ENCODE assay signal across 15 cellular contexts in the genomic region with DNA sequence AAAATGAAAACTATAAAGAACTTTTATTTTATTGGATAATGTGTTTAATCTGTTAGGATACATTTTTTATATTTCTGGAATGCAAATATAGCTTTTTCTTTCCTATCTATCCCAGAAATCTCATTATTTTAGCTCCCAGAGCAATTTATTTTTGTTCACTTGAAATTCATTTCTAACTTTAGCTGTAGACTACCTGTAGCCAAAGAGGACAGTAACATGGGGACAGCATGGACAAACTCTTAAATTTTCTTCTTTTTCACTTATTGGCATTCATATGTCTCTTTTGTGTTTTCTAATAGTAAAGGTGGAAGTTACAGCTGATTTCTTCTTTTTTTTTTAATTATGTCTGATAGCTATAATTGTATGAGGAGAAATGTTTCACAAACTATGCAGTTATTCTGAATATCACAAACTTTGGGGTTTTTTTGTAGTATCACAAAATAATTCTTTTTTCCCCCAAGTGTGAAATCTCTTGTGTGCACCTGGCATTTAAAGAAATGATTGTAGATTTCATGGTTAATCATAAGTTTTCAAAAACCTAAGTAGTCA. TPM values are rescaled to one million over a fixed set of nuclear protein-coding genes. Genes with fewer than 3 reads are reported as not detected.
A peak's percentile ranks its signal among the peaks of the same experiment; 100 is the strongest.
DNase-seq lines count a peak whose midpoint lies in the region; ATAC-seq, FAIRE-seq and TF ChIP-seq lines count a peak whose summit lies in the region.
"Had no signal": no experiment of that assay in that cellular context is flagged by ENCODE, and none has a peak within 500 bp of the region (broad histone marks: within the 10 kb centered on the region; RNA-seq: fewer than 3 reads in every experiment).

No MANE protein-coding gene starts in this region.

- H3K4me3 Mint-ChIP-seq in activated T-helper 2 cell treated with anti-CD3 and anti-CD28 coated beads, Interferon-gamma antibody, Interleukin-2, Interleukin-4, amounts not matched to agents 10 μg/mL and 5 μg/mL and 100 μg/mL, durations not matched to agents 14 hours and 24 hours and 36 hours (ENCODE audit: low read depth) = peak overlapping the region; percentile 59

- intact Hi-C loops in HepG2 (cut with micrococcal nuclease; ENCODE audit: unreplicated experiment) (no loop called here), right lobe of liver (cut with DNase I) (no loop called here), transverse colon (cut with DNase I; ENCODE audit: low total_unique reads) (no loop called here)
- intact Hi-C loops in activated T-helper 2 cell treated with anti-CD3 and anti-CD28 coated beads, Interferon-gamma antibody, Interleukin-2, Interleukin-4, amounts not matched to agents 10 μg/mL and 5 μg/mL and 100 μg/mL, durations not matched to agents 14 hours and 24 hours and 36 hours (cut with micrococcal nuclease) = loop anchor here (1.0 to 2.0 kb wide), 5 partner anchors 9 to 74 kb away; no protein-coding TSS in a partner anchor

- H3K36me3 ChIP-seq in HepG2 (replicated peaks in 1 of 2; ENCODE audit: control insufficient read depth in 1 of 2, insufficient read depth in 2 of 2, low read length in 2 of 2) (peaks cover 4 to 30% of the 10 kb centered on the region in 2 experiments; a peak in 4 of 5 replicates), right lobe of liver (no peaks in the 10 kb centered on the region), transverse colon (peaks cover 0 to 17% (median 6%) of the 10 kb centered on the region in 4 donors)

- H3K4me1 ChIP-seq in HepG2 (ENCODE audit: insufficient read depth, low read length) (peaks cover 35% of the 10 kb centered on the region), right lobe of liver (no peaks in the 10 kb centered on the region), transverse colon (peaks cover 0 to 18% (median 0%) of the 10 kb centered on the region in 4 donors)
- H3K4me1 ChIP-seq: BE2C had no signal

- no peak for ATAC-seq in HepG2
- ATAC-seq in right lobe of liver = no peak
- no peak for ATAC-seq in HG02970 (IDR thresholded peaks at IDR 0.05; ENCODE audit: low FRiP score, unreplicated experiment)
- ATAC-seq: esophagus mucosa, psoas muscle had no signal

- H3K27ac ChIP-seq in HepG2 (ENCODE audit: extremely low read length, insufficient read depth, low read length) (peak overlapping the region; percentile 76), right lobe of liver (no peak overlapping the region), transverse colon (peak overlapping the region in 3 of 4 donors; percentile 26 to 53 (median 49))
- H3K27ac ChIP-seq: psoas muscle had no signal

- H3K4me1 Mint-ChIP-seq in activated T-helper 2 cell treated with anti-CD3 and anti-CD28 coated beads, Interferon-gamma antibody, Interleukin-2, Interleukin-4, amounts not matched to agents 10 μg/mL and 5 μg/mL and 100 μg/mL, durations not matched to agents 14 hours and 24 hours and 36 hours (ENCODE audit: low read depth) = peaks cover 45% of the 10 kb centered on the region

- H3K4me3 ChIP-seq in HepG2 (replicated peaks in 1 of 3; ENCODE audit: insufficient read depth in 1 of 3, low read depth in 2 of 3, low read length in 3 of 3) (no peak overlapping the region), right lobe of liver (no peak overlapping the region), transverse colon (no peak overlapping the region)
- H3K4me3 ChIP-seq: psoas muscle had no signal

- no peak overlapping the region for H2AFZ ChIP-seq in HepG2 (ENCODE audit: low read length)

- no peak for TF ChIP-seq CTCF in HepG2 (CRISPR knock-in tag; IDR thresholded peaks at IDR 0.05)
- TF ChIP-seq CTCF in right lobe of liver (IDR thresholded peaks at IDR 0.05) = no peak
- TF ChIP-seq CTCF in transverse colon (IDR thresholded peaks at IDR 0.05) = no peak

- FAIRE-seq in HepG2 (lab: Jason Lieb, UNC) = no peak
- FAIRE-seq: GM12891 had no signal

- no peak overlapping the region for H3K4me2 ChIP-seq in HepG2 (ENCODE audit: low read depth, low read length)

- H3K79me2 ChIP-seq in HepG2 (ENCODE audit: insufficient read depth, low read length) = peaks cover 12% of the 10 kb centered on the region

- no peaks in the 10 kb centered on the region for H4K20me1 ChIP-seq in HepG2 (ENCODE audit: insufficient read depth, low read length)

- TF ChIP-seq POLR2A in HepG2 (IDR thresholded peaks at IDR 0.05; ENCODE audit: insufficient read depth in 1 of 2, low read depth in 2 of 2, low read length in 2 of 2) (no peak), right lobe of liver (IDR thresholded peaks at IDR 0.05) (no peak), transverse colon (IDR thresholded peaks at IDR 0.05) (no peak)

- no peak overlapping the region for H3K9ac ChIP-seq in HepG2 (ENCODE audit: insufficient read depth, low read depth, low read length)

- TF ChIP-seq RAD21 in HepG2 (CRISPR knock-in tag; IDR thresholded peaks at IDR 0.05) = no peak

- H3K36me3 Mint-ChIP-seq in activated T-helper 2 cell treated with anti-CD3 and anti-CD28 coated beads, Interferon-gamma antibody, Interleukin-2, Interleukin-4, amounts not matched to agents 10 μg/mL and 5 μg/mL and 100 μg/mL, durations not matched to agents 14 hours and 24 hours and 36 hours (ENCODE audit: low read depth) = peaks cover 66% of the 10 kb centered on the region

- H3K9me3 Mint-ChIP-seq in activated T-helper 2 cell treated with anti-CD3 and anti-CD28 coated beads, Interferon-gamma antibody, Interleukin-2, Interleukin-4, amounts not matched to agents 10 μg/mL and 5 μg/mL and 100 μg/mL, durations not matched to agents 14 hours and 24 hours and 36 hours = peaks cover 15% of the 10 kb centered on the region

- BruUV-seq in HepG2 (replicated peaks; lab: Mats Ljungman, UMichigan) = no TSS peak

- H3K9me3 ChIP-seq in HepG2 (ENCODE audit: low read length) = no peaks in the 10 kb centered on the region
- H3K9me3 ChIP-seq in right lobe of liver = no peaks in the 10 kb centered on the region
- no peaks in the 10 kb centered on the region for H3K9me3 ChIP-seq in transverse colon
- H3K9me3 ChIP-seq: psoas muscle had no signal

- peak overlapping the region; percentile 95 for H3K27ac Mint-ChIP-seq in activated T-helper 2 cell treated with anti-CD3 and anti-CD28 coated beads, Interferon-gamma antibody, Interleukin-2, Interleukin-4, amounts not matched to agents 10 μg/mL and 5 μg/mL and 100 μg/mL, durations not matched to agents 14 hours and 24 hours and 36 hours

- no peaks in the 10 kb centered on the region for H3K27me3 Mint-ChIP-seq in activated T-helper 2 cell treated with anti-CD3 and anti-CD28 coated beads, Interferon-gamma antibody, Interleukin-2, Interleukin-4, amounts not matched to agents 10 μg/mL and 5 μg/mL and 100 μg/mL, durations not matched to agents 14 hours and 24 hours and 36 hours (ENCODE audit: low read depth)

- in situ Hi-C loops in HepG2 (cut with HindIII; ENCODE audit: extremely low pct_ligation_motif_present, low pct_unique_long_range_greater_than_20kb) = no loop called here
- in situ Hi-C loops in transverse colon (cut with MboI; ENCODE audit: low pct_ligation_motif_present in 1 of 4, low pct_unique_long_range_greater_than_20kb in 1 of 4, low sequenced_read_pairs in 3 of 4) = no loop called here

- DNase-seq in HepG2 (ENCODE audit: low spot score) (no peak), right lobe of liver (no peak), kidney glomerular epithelial cell (lab: John Stamatoyannopoulos, UW) (peak; percentile 58), transverse colon (no peak), activated gamma-delta T cell treated with Interleukin-2 at 50 U/mL for 16 hours (no peak)
- DNase-seq in activated T-helper 2 cell treated with anti-CD3 and anti-CD28 coated beads, Interferon-gamma antibody, Interleukin-2, Interleukin-4, amounts not matched to agents 10 μg/mL and 5 μg/mL and 100 μg/mL, durations not matched to agents 14 hours and 24 hours and 36 hours (ENCODE audit: low spot score) = no peak
- DNase-seq in activated CD4-positive, CD25-positive, alpha-beta regulatory T cell treated with anti-CD3 and anti-CD28 coated beads, Interleukin-2, amount 50 U/mL, for 72 hours = no peak
- DNase-seq: BE2C; midbrain; MM.1S; psoas muscle; stimulated activated CD4-positive, alpha-beta T cell treated with anti-CD3 and anti-CD28 coated beads, Interleukin-2, amount 100 ng/mL, for 48 hours had no signal

- POLR2A ChIA-PET in HepG2 (lab: Yijun Ruan, JAX) = interaction anchor here (0.5 to 2.8 kb wide), 4 partner anchors 9 to 75 kb away, joined by 3 to 22 read pairs (median 13); no protein-coding TSS in a partner anchor

- CTCF ChIA-PET in HepG2 (lab: Yijun Ruan, JAX; ENCODE audit: low intra/inter-chr PET ratio, low total read pairs) = no interaction called here

- no peaks in the 10 kb centered on the region for H3K27me3 ChIP-seq in HepG2 (ENCODE audit: control insufficient read depth in 1 of 2, insufficient read depth in 2 of 2, low read length in 2 of 2)
- H3K27me3 ChIP-seq in right lobe of liver = no peaks in the 10 kb centered on the region
- no peaks in the 10 kb centered on the region for H3K27me3 ChIP-seq in transverse colon
- H3K27me3 ChIP-seq: BE2C had no signal

- TF ChIP-seq EP300 in HepG2 (IDR thresholded peaks at IDR 0.05; ENCODE audit: low read depth in 2 of 2, low read length in 2 of 2) (no peak), HepG2 (CRISPR knock-in tag; IDR thresholded peaks at IDR 0.05; ENCODE audit: borderline replicate concordance) (no peak), transverse colon (IDR thresholded peaks at IDR 0.05; ENCODE audit: low read depth) (no peak)

RNA-seq across cellular contexts. Expression of gene VMP1, which starts 55.4 kb away (rescaled TPM):
- total RNA-seq in HepG2 (2016; rRNA removed; fragmentation: Illumina TruSeq; extraction: Trizol) (80.3 and 186 TPM in 2 replicates), right lobe of liver (100 to 1,000 TPM in 4 of 6 experiments, 10 to 100 TPM in 2; 56.9 to 247 (median 160) TPM), transverse colon (100 to 1,000 TPM; 136 to 547 (median 339) TPM)
- 81.7 and 81.9 TPM in 2 replicates for total RNA-seq in HepG2 (2016; cell fraction: cytosol; rRNA removed; fragmentation: Illumina TruSeq; extraction: Trizol; ENCODE audit: low read depth)
- 87.6 and 200 TPM in 2 replicates for total RNA-seq in HepG2 (2016; cell fraction: insoluble cytoplasmic fraction; rRNA removed; fragmentation: Illumina TruSeq; extraction: Trizol)
- total RNA-seq in HepG2 (2016; cell fraction: membrane; rRNA removed; fragmentation: Illumina TruSeq; extraction: Trizol) = 64.7 and 72.7 TPM in 2 replicates
- total RNA-seq in HepG2 (2016; cell fraction: nucleus; rRNA removed; fragmentation: Illumina TruSeq; extraction: Trizol) = 414 and 436 TPM in 2 replicates
- polyA plus RNA-seq in HepG2 (2011; rRNA removed) = 262 and 271 TPM in 2 replicates
- 66.8 and 107 TPM in 2 replicates for polyA plus RNA-seq in HepG2 (2011; cell fraction: cytosol; rRNA removed)
- 244 and 352 TPM in 2 replicates for polyA plus RNA-seq in HepG2 (2011; cell fraction: nucleus; rRNA removed)
- polyA plus RNA-seq in HepG2 (2012) = 151 and 169 TPM in 2 replicates
- polyA plus RNA-seq in HepG2 (2016; cell fraction: cytosol; fragmentation: Illumina TruSeq; extraction: Trizol; ENCODE audit: low read depth) = 21.0 and 21.9 TPM in 2 replicates
- 78.4 and 81.5 TPM in 2 replicates for polyA plus RNA-seq in HepG2 (2016; cell fraction: insoluble cytoplasmic fraction; fragmentation: Illumina TruSeq; extraction: Trizol; ENCODE audit: low read depth)
- polyA plus RNA-seq in HepG2 (2016; cell fraction: membrane; fragmentation: Illumina TruSeq; extraction: Trizol; ENCODE audit: low read depth) = 34.4 and 38.6 TPM in 2 replicates
- polyA plus RNA-seq in HepG2 (2016; cell fraction: nucleus; fragmentation: Illumina TruSeq; extraction: Trizol; ENCODE audit: insufficient read depth, low read depth) = 277 and 292 TPM in 2 replicates
- polyA minus RNA-seq in HepG2 (2011; rRNA and poly(A)+ RNA removed; ENCODE audit: low replicate concordance) = 294 and 406 TPM in 2 replicates
- polyA minus RNA-seq in HepG2 (2011; cell fraction: cytosol; rRNA and poly(A)+ RNA removed) = 134 and 182 TPM in 2 replicates
- polyA minus RNA-seq in HepG2 (2011; cell fraction: nucleus; rRNA and poly(A)+ RNA removed) = 788 and 1,143 TPM in 2 replicates
- 479 and 499 TPM in 2 replicates for total RNA-seq in activated T-helper 2 cell treated with anti-CD3 and anti-CD28 coated beads, Interferon-gamma antibody, Interleukin-2, Interleukin-4, amounts not matched to agents 10 μg/mL and 5 μg/mL and 100 μg/mL, durations not matched to agents 14 hours and 24 hours and 36 hours

RNA-seq across cellular contexts. Expression of gene PTRH2, which starts 55.7 kb away (rescaled TPM):
- total RNA-seq in HepG2 (2016; rRNA removed; fragmentation: Illumina TruSeq; extraction: Trizol) (48.7 and 67.7 TPM in 2 replicates), right lobe of liver (10 to 100 TPM; 13.1 to 50.8 (median 19.7) TPM), transverse colon (10 to 100 TPM; 14.5 to 33.7 (median 20.0) TPM)
- 24.5 and 30.9 TPM in 2 replicates for total RNA-seq in HepG2 (2016; cell fraction: cytosol; rRNA removed; fragmentation: Illumina TruSeq; extraction: Trizol; ENCODE audit: low read depth)
- total RNA-seq in HepG2 (2016; cell fraction: insoluble cytoplasmic fraction; rRNA removed; fragmentation: Illumina TruSeq; extraction: Trizol) = 43.2 and 68.2 TPM in 2 replicates
- total RNA-seq in HepG2 (2016; cell fraction: membrane; rRNA removed; fragmentation: Illumina TruSeq; extraction: Trizol) = 26.1 and 28.8 TPM in 2 replicates
- total RNA-seq in HepG2 (2016; cell fraction: nucleus; rRNA removed; fragmentation: Illumina TruSeq; extraction: Trizol) = 57.2 and 59.6 TPM in 2 replicates
- 73.6 and 83.3 TPM in 2 replicates for polyA plus RNA-seq in HepG2 (2011; rRNA removed)
- 52.4 and 80.1 TPM in 2 replicates for polyA plus RNA-seq in HepG2 (2011; cell fraction: cytosol; rRNA removed)
- polyA plus RNA-seq in HepG2 (2011; cell fraction: nucleus; rRNA removed) = 24.3 and 32.5 TPM in 2 replicates
- polyA plus RNA-seq in HepG2 (2012) = 61.8 and 70.1 TPM in 2 replicates
- 19.3 and 20.0 TPM in 2 replicates for polyA plus RNA-seq in HepG2 (2016; cell fraction: cytosol; fragmentation: Illumina TruSeq; extraction: Trizol; ENCODE audit: low read depth)
- 49.4 and 52.0 TPM in 2 replicates for polyA plus RNA-seq in HepG2 (2016; cell fraction: insoluble cytoplasmic fraction; fragmentation: Illumina TruSeq; extraction: Trizol; ENCODE audit: low read depth)
- polyA plus RNA-seq in HepG2 (2016; cell fraction: membrane; fragmentation: Illumina TruSeq; extraction: Trizol; ENCODE audit: low read depth) = 19.4 and 21.2 TPM in 2 replicates
- polyA plus RNA-seq in HepG2 (2016; cell fraction: nucleus; fragmentation: Illumina TruSeq; extraction: Trizol; ENCODE audit: insufficient read depth, low read depth) = 111 and 117 TPM in 2 replicates
- polyA minus RNA-seq in HepG2 (2011; rRNA and poly(A)+ RNA removed; ENCODE audit: low replicate concordance) = 40.8 and 45.5 TPM in 2 replicates
- 17.2 and 20.3 TPM in 2 replicates for polyA minus RNA-seq in HepG2 (2011; cell fraction: cytosol; rRNA and poly(A)+ RNA removed)
- 31.4 and 37.7 TPM in 2 replicates for polyA minus RNA-seq in HepG2 (2011; cell fraction: nucleus; rRNA and poly(A)+ RNA removed)
- 48.3 and 50.3 TPM in 2 replicates for total RNA-seq in activated T-helper 2 cell treated with anti-CD3 and anti-CD28 coated beads, Interferon-gamma antibody, Interleukin-2, Interleukin-4, amounts not matched to agents 10 μg/mL and 5 μg/mL and 100 μg/mL, durations not matched to agents 14 hours and 24 hours and 36 hours

Comparison
In these comparisons a context has a peak if more than half of its experiments do, and no peak if none do; other contexts are left out.
1. H3K27ac ChIP-seq: peak in HepG2 (single experiment) and transverse colon (3 of 4); none in right lobe of liver (0 of 3).